In the genomic region with DNA sequence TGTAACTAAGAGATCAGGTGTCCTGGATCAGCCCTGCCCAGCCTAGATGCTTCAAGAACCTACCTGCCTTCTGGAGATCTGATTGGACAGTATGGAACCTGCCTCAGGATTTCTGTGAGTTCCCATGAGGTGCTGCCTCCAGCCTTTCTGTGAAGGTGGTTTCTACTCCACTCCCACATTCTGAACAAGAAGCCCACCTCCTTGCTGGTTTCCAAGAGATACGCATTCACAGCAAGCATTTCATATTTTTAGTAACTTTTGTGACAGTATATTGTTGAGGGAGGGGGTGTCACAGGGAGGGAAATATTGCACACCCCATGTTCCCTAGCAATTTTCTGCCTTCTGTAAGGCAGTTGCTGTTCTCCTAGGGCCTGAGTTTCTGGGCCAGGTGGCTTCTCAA, we compare ENCODE assay signal across 29 cellular contexts.
"Had no signal": no experiment of that assay in that cellular context is flagged by ENCODE, and none has a peak within 500 bp of the region (broad histone marks: within the 10 kb centered on the region; RNA-seq: fewer than 3 reads in every experiment).

No MANE protein-coding gene starts in this region.

- H3K27ac ChIP-seq: cardiac muscle cell, colonic mucosa had no signal

- H3K9me3 ChIP-seq: breast epithelium, colonic mucosa had no signal

- H3K4me1 ChIP-seq: breast epithelium, colonic mucosa had no signal

- H3K9me3 Mint-ChIP-seq: activated CD4-positive, alpha-beta memory T cell treated with anti-CD3 and anti-CD28 coated beads, Interleukin-2, amount 10 ng/mL, durations not matched to agents 7 days and 5 days; activated CD4-positive, alpha-beta T cell treated with anti-CD3 and anti-CD28 coated beads, Interleukin-2, amount 10 ng/mL, durations not matched to agents 7 days and 5 days; activated T-cell treated with anti-CD3 and anti-CD28 coated beads, Interleukin-2, amount 50 U/mL, for 24 hours; activated T-helper 17 cell treated with anti-CD3 and anti-CD28 coated beads, Interleukin-2, amount 50 U/mL, for 72 hours; brain; T-helper 2 cell treated with Interferon-gamma antibody and Interleukin-4, amounts not matched to agents 5 μg/mL and 100 μg/mL, for 36 hours had no signal

- H3K36me3 ChIP-seq: breast epithelium, cardiac muscle cell, colonic mucosa had no signal

- H3K27me3 ChIP-seq: breast epithelium, cardiac muscle cell, colonic mucosa had no signal

- H3K27me3 Mint-ChIP-seq: activated CD4-positive, alpha-beta memory T cell treated with anti-CD3 and anti-CD28 coated beads, Interleukin-2, amount 10 ng/mL, durations not matched to agents 7 days and 5 days; activated naive CD8-positive, alpha-beta T cell; activated T-helper 17 cell treated with anti-CD3 and anti-CD28 coated beads, Interleukin-2, amount 50 U/mL, for 72 hours had no signal

- ATAC-seq: activated T-helper 17 cell treated with anti-CD3 and anti-CD28 coated beads, Interleukin-2, amount 50 U/mL, for 72 hours; esophagus mucosa; T-helper 17 cell had no signal

- DNase-seq: activated CD4-positive, alpha-beta memory T cell treated with anti-CD3 and anti-CD28 coated beads, Interleukin-2, amount 10 ng/mL, durations not matched to agents 7 days and 5 days; activated CD4-positive, alpha-beta T cell treated with anti-CD3 and anti-CD28 coated beads for 1 hour; activated CD4-positive, alpha-beta T cell treated with anti-CD3 and anti-CD28 coated beads for 4 hours; activated CD4-positive, alpha-beta T cell treated with anti-CD3 and anti-CD28 coated beads, Interleukin-2, amount 10 ng/mL, durations not matched to agents 7 days and 5 days; activated CD4-positive, alpha-beta T cell treated with anti-CD3 and anti-CD28 coated beads, Interleukin-2, amount 50 U/mL, for 4 hours; activated CD4-positive, CD25-positive, alpha-beta regulatory T cell; activated CD8-positive, alpha-beta memory T cell treated with anti-CD3 and anti-CD28 coated beads, Interleukin-2, amount 50 U/mL, for 48 hours; activated effector memory CD4-positive, alpha-beta T cell treated with Interleukin-2 at 50 U/mL for 16 hours; activated gamma-delta T cell treated with Interleukin-2 at 50 U/mL for 16 hours; activated naive CD4-positive, alpha-beta T cell treated with anti-CD3 and anti-CD28 coated beads, Interleukin-2, amount 50 U/mL, for 16 hours; activated naive CD4-positive, alpha-beta T cell treated with Interleukin-2 at 50 U/mL for 16 hours; activated T-cell treated with anti-CD3 and anti-CD28 coated beads for 4 hours; activated T-cell treated with anti-CD3 and anti-CD28 coated beads, Interleukin-2, amount 50 U/mL, for 24 hours; amniotic stem cell; anterior cingulate cortex; central memory CD4-positive, alpha-beta T cell; cerebellar nuclear complex; colonic mucosa; effector CD8-positive, alpha-beta T cell; foreskin fibroblast; T-helper 1 cell; T-helper 17 cell had no signal

- H3K4me3 Mint-ChIP-seq: activated CD4-positive, alpha-beta memory T cell treated with anti-CD3 and anti-CD28 coated beads, Interleukin-2, amount 10 ng/mL, durations not matched to agents 7 days and 5 days; activated CD4-positive, alpha-beta T cell treated with anti-CD3 and anti-CD28 coated beads, Interleukin-2, amount 10 ng/mL, durations not matched to agents 7 days and 5 days; activated naive CD8-positive, alpha-beta T cell; activated T-cell treated with anti-CD3 and anti-CD28 coated beads, Interleukin-2, amount 50 U/mL, for 24 hours; activated T-helper 17 cell treated with anti-CD3 and anti-CD28 coated beads, Interleukin-2, amount 50 U/mL, for 72 hours; brain; T-helper 17 cell; T-helper 2 cell treated with Interferon-gamma antibody and Interleukin-4, amounts not matched to agents 5 μg/mL and 100 μg/mL, for 36 hours had no signal

- H3K4me3 ChIP-seq: breast epithelium, cardiac muscle cell, colonic mucosa had no signal

- H3K36me3 Mint-ChIP-seq: activated naive CD8-positive, alpha-beta T cell had no signal

- H3K4me1 Mint-ChIP-seq: activated CD4-positive, alpha-beta memory T cell treated with anti-CD3 and anti-CD28 coated beads, Interleukin-2, amount 10 ng/mL, durations not matched to agents 7 days and 5 days; activated CD4-positive, alpha-beta T cell treated with anti-CD3 and anti-CD28 coated beads, Interleukin-2, amount 10 ng/mL, durations not matched to agents 7 days and 5 days; activated T-helper 17 cell treated with anti-CD3 and anti-CD28 coated beads, Interleukin-2, amount 50 U/mL, for 72 hours; T-helper 17 cell had no signal

- H3K27ac Mint-ChIP-seq: activated CD4-positive, alpha-beta memory T cell treated with anti-CD3 and anti-CD28 coated beads, Interleukin-2, amount 10 ng/mL, durations not matched to agents 7 days and 5 days; activated CD4-positive, alpha-beta T cell treated with anti-CD3 and anti-CD28 coated beads, Interleukin-2, amount 10 ng/mL, durations not matched to agents 7 days and 5 days; activated naive CD8-positive, alpha-beta T cell; activated T-cell treated with anti-CD3 and anti-CD28 coated beads, Interleukin-2, amount 50 U/mL, for 24 hours; activated T-helper 17 cell treated with anti-CD3 and anti-CD28 coated beads, Interleukin-2, amount 50 U/mL, for 72 hours; T-helper 17 cell; T-helper 2 cell treated with Interferon-gamma antibody and Interleukin-4, amounts not matched to agents 5 μg/mL and 100 μg/mL, for 36 hours had no signal
